Comparison of ENCODE assay signal across 17 cellular contexts in genomic region chr12:64835926-64836325, GRCh38.
"Had no signal": no experiment of that assay in that cellular context is flagged by ENCODE, and none has a peak within 500 bp of the region (broad histone marks: within the 10 kb centered on the region; RNA-seq: fewer than 3 reads in every experiment).

No MANE protein-coding gene starts in this region.

- H2AFZ ChIP-seq: neural progenitor cell had no signal

- DNase-seq: dermis blood vessel endothelial cell; esophagus squamous epithelium; foreskin fibroblast; glutamatergic neuron; immature natural killer cell; left ventricle myocardium inferior; lower lobe of right lung; nucleus accumbens; ovary; small intestine; stimulated activated CD4-positive, alpha-beta T cell treated with anti-CD3 and anti-CD28 coated beads, Interleukin-2, amount 100 ng/mL, for 48 hours; stimulated activated naive CD4-positive, alpha-beta T cell treated with Interleukin-2 at 50 U/mL for 16 hours; uterus had no signal

- H3K36me3 ChIP-seq: gastroesophageal sphincter, neural progenitor cell, ovary, right atrium auricular region, uterus had no signal

- H3K4me2 ChIP-seq: neural progenitor cell had no signal

- H3K4me3 ChIP-seq: esophagus squamous epithelium, gastroesophageal sphincter, left ventricle myocardium inferior, lower lobe of right lung, neural progenitor cell, ovary, right atrium auricular region, uterus had no signal

- H3K9me3 ChIP-seq: lower lobe of right lung, uterus had no signal

- H3K27ac ChIP-seq: esophagus squamous epithelium, gastroesophageal sphincter, left ventricle myocardium inferior, lower lobe of right lung, neural progenitor cell, ovary, right atrium auricular region, uterus had no signal

- ATAC-seq: gastroesophageal sphincter; natural killer cell treated with Interleukin-12 subunit alpha and Interleukin-12 subunit beta and Interleukin-15 and Interleukin-18, amount 100 ng/mL, for 72 hours had no signal

- H3K4me1 ChIP-seq: esophagus squamous epithelium, gastroesophageal sphincter, left ventricle myocardium inferior, lower lobe of right lung, neural progenitor cell, right atrium auricular region, uterus had no signal

- H3K27me3 ChIP-seq: gastroesophageal sphincter, neural progenitor cell, ovary, right atrium auricular region, uterus had no signal
